23 cellular contexts compared by ENCODE assay signal in the genomic region with DNA sequence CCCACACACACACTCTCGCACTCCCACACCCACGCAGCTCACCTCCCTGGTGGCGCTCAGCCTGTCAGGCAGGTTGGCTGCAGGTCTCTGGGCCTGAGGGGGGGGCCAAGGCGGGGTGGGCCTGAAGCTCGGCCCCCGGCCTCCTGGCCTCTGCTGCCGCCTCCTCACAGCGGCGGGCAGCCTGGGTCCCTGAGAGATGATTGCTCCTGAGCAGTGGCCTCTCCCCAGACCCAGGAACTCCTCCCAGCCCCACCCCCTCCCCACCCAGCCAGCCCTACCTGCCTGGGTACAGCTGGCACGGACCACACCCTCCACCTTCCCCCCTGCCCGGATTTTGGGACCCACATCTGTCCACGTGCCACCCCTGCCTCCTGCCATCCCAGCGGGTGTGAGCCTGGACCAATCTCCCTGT. TPM values are rescaled to one million over a fixed set of nuclear protein-coding genes. Genes with fewer than 3 reads are reported as not detected.
"Had no signal": no experiment of that assay in that cellular context is flagged by ENCODE, and none has a peak within 500 bp of the region (broad histone marks: within the 10 kb centered on the region; RNA-seq: fewer than 3 reads in every experiment).

No MANE protein-coding gene starts in this region.

- H3K9me3 Mint-ChIP-seq: activated CD4-positive, alpha-beta T cell treated with anti-CD3 and anti-CD28 coated beads, Interleukin-2, amount 10 ng/mL, durations not matched to agents 24 days and 14 days; activated naive CD8-positive, alpha-beta T cell treated with anti-CD3 and anti-CD28 coated beads for 36 hours; brain; natural killer cell treated with Interleukin-12 subunit alpha and Interleukin-12 subunit beta and Interleukin-15 and Interleukin-18, amount 100 ng/mL, for 72 hours; stimulated activated effector memory CD8-positive, alpha-beta T cell treated with anti-CD3 and anti-CD28 coated beads, Interleukin-12 subunit alpha, Interleukin-12 subunit beta, amount 100 ng/mL, for 72 hours had no signal

- H3K36me3 ChIP-seq: gastrocnemius medialis, thyroid gland, uterus had no signal

- ATAC-seq: activated CD8-positive, alpha-beta T cell treated with anti-CD3 and anti-CD28 coated beads, Interleukin-2, amount 10 ng/mL, durations not matched to agents 7 days and 5 days; gastrocnemius medialis; heart right ventricle; left lung; natural killer cell treated with Interleukin-12 subunit alpha and Interleukin-12 subunit beta and Interleukin-15 and Interleukin-18, amount 100 ng/mL, for 72 hours; sciatic nerve; stimulated activated effector memory CD8-positive, alpha-beta T cell treated with anti-CD3 and anti-CD28 coated beads, Interleukin-12 subunit alpha, Interleukin-12 subunit beta, amount 100 ng/mL, for 72 hours had no signal

- H3K27me3 Mint-ChIP-seq: activated CD4-positive, alpha-beta T cell treated with anti-CD3 and anti-CD28 coated beads, Interleukin-2, amount 10 ng/mL, durations not matched to agents 24 days and 14 days; activated naive CD8-positive, alpha-beta T cell treated with anti-CD3 and anti-CD28 coated beads for 36 hours; natural killer cell treated with Interleukin-12 subunit alpha and Interleukin-12 subunit beta and Interleukin-15 and Interleukin-18, amount 100 ng/mL, for 72 hours had no signal

- H3K27ac ChIP-seq: gastrocnemius medialis, heart right ventricle, left lung, spleen, thyroid gland, uterus had no signal

- H3K36me3 Mint-ChIP-seq: natural killer cell treated with Interleukin-12 subunit alpha and Interleukin-12 subunit beta and Interleukin-15 and Interleukin-18, amount 100 ng/mL, for 72 hours had no signal

- H3K9me3 ChIP-seq: gastrocnemius medialis, heart right ventricle, left lung, spleen, thyroid gland, uterus had no signal

- H3K4me3 ChIP-seq: gastrocnemius medialis, heart right ventricle, left lung, spleen, thyroid gland, uterus had no signal

- DNase-seq: activated CD4-positive, alpha-beta T cell treated with anti-CD3 and anti-CD28 coated beads, Interleukin-2, amount 10 ng/mL, durations not matched to agents 24 days and 14 days; activated CD4-positive, CD25-positive, alpha-beta regulatory T cell; activated CD8-positive, alpha-beta T cell treated with anti-CD3 and anti-CD28 coated beads, Interleukin-2, amount 10 ng/mL, durations not matched to agents 7 days and 5 days; activated gamma-delta T cell treated with Interleukin-2 at 50 U/mL for 16 hours; activated naive CD8-positive, alpha-beta T cell treated with anti-CD3 and anti-CD28 coated beads for 36 hours; cerebellar nuclear complex; effector CD8-positive, alpha-beta T cell; gastrocnemius medialis; heart right ventricle; mesendoderm; occipital lobe; spleen; thyroid gland; uterus had no signal

- H3K4me3 Mint-ChIP-seq: activated CD4-positive, alpha-beta T cell treated with anti-CD3 and anti-CD28 coated beads, Interleukin-2, amount 10 ng/mL, durations not matched to agents 24 days and 14 days; activated CD8-positive, alpha-beta T cell treated with anti-CD3 and anti-CD28 coated beads, Interleukin-2, amount 10 ng/mL, durations not matched to agents 7 days and 5 days; activated naive CD8-positive, alpha-beta T cell treated with anti-CD3 and anti-CD28 coated beads for 36 hours; brain; natural killer cell treated with Interleukin-12 subunit alpha and Interleukin-12 subunit beta and Interleukin-15 and Interleukin-18, amount 100 ng/mL, for 72 hours; stimulated activated effector memory CD8-positive, alpha-beta T cell treated with anti-CD3 and anti-CD28 coated beads, Interleukin-12 subunit alpha, Interleukin-12 subunit beta, amount 100 ng/mL, for 72 hours had no signal

- H3K27me3 ChIP-seq: gastrocnemius medialis, heart right ventricle, thyroid gland, uterus had no signal

- FAIRE-seq: endothelial cell of umbilical vein, TTC549 had no signal

- H3K27ac Mint-ChIP-seq: activated CD4-positive, alpha-beta T cell treated with anti-CD3 and anti-CD28 coated beads, Interleukin-2, amount 10 ng/mL, durations not matched to agents 24 days and 14 days; activated CD8-positive, alpha-beta T cell treated with anti-CD3 and anti-CD28 coated beads, Interleukin-2, amount 10 ng/mL, durations not matched to agents 7 days and 5 days; activated naive CD8-positive, alpha-beta T cell treated with anti-CD3 and anti-CD28 coated beads for 36 hours; brain; natural killer cell treated with Interleukin-12 subunit alpha and Interleukin-12 subunit beta and Interleukin-15 and Interleukin-18, amount 100 ng/mL, for 72 hours; stimulated activated effector memory CD8-positive, alpha-beta T cell treated with anti-CD3 and anti-CD28 coated beads, Interleukin-12 subunit alpha, Interleukin-12 subunit beta, amount 100 ng/mL, for 72 hours had no signal

- H3K4me1 Mint-ChIP-seq: activated CD4-positive, alpha-beta T cell treated with anti-CD3 and anti-CD28 coated beads, Interleukin-2, amount 10 ng/mL, durations not matched to agents 24 days and 14 days; stimulated activated effector memory CD8-positive, alpha-beta T cell treated with anti-CD3 and anti-CD28 coated beads, Interleukin-12 subunit alpha, Interleukin-12 subunit beta, amount 100 ng/mL, for 72 hours had no signal

RNA-seq across cellular contexts. Expression of gene TMEM184A, which starts 4.6 kb away (rescaled TPM):
- total RNA-seq: activated CD4-positive, alpha-beta T cell treated with anti-CD3 and anti-CD28 coated beads, Interleukin-2, amount 10 ng/mL, durations not matched to agents 24 days and 14 days; activated CD8-positive, alpha-beta T cell treated with anti-CD3 and anti-CD28 coated beads, Interleukin-2, amount 10 ng/mL, durations not matched to agents 7 days and 5 days; endothelial cell of umbilical vein; natural killer cell treated with Interleukin-12 subunit alpha and Interleukin-12 subunit beta and Interleukin-15 and Interleukin-18, amount 100 ng/mL, for 72 hours; occipital lobe; pulmonary artery endothelial cell; T-helper 2 cell treated with Interferon-gamma antibody and Interleukin-4, amounts not matched to agents 100 ng/mL and 5 ng/mL, for 36 hours had no signal
